8 cellular contexts compared by ENCODE assay signal in genomic region chr22:20156611-20157415, GRCh38. TPM values are rescaled to one million over a fixed set of nuclear protein-coding genes. Genes with fewer than 3 reads are reported as not detected.
DNase-seq lines count a peak whose midpoint lies in the region; ATAC-seq and TF ChIP-seq lines count a peak whose summit lies in the region.

No MANE protein-coding gene starts in this region.

- 28% methylated on average over 9 of the region's 16 CpGs for WGBS in esophagus muscularis mucosa

- peak; percentile 82 to 95 (median 90) for ATAC-seq in natural killer cell
- no peak for ATAC-seq in HG03469 (IDR thresholded peaks at IDR 0.05; ENCODE audit: unreplicated experiment)

- no peak overlapping the region for H3K27ac ChIP-seq in OCI-LY3 (ENCODE audit: low read length)
- no peak overlapping the region for H3K27ac ChIP-seq in esophagus muscularis mucosa (replicated peaks in 1 of 4)

- H3K27ac Mint-ChIP-seq in CD14-positive monocyte (no peak overlapping the region), natural killer cell (no peak overlapping the region)

- H2AFZ ChIP-seq in OCI-LY3 (ENCODE audit: low read depth, low read length) = no peak overlapping the region

- H4K20me1 ChIP-seq in OCI-LY3 (ENCODE audit: insufficient read depth, low read length) = no peaks in the 10 kb centered on the region

- intact Hi-C loops in CD14-positive monocyte (cut with micrococcal nuclease) = loop anchor here (2.0 to 5.0 kb wide), 2 partner anchors 110 to 128 kb away; partner anchors contain the start of gene RTN4R (in 2 of the 2)
- intact Hi-C loops in esophagus muscularis mucosa (cut with DNase I) = loop anchor here (1.0 to 5.0 kb wide), 2 partner anchors 110 to 128 kb away; partner anchors contain the start of gene RTN4R
- intact Hi-C loops in natural killer cell (cut with micrococcal nuclease) = loop anchor here (1.0 to 5.0 kb wide), 3 partner anchors 111 to 300 kb away; partner anchors contain the start of gene RTN4R

- H3K36me3 Mint-ChIP-seq in CD14-positive monocyte (no peaks in the 10 kb centered on the region), natural killer cell (no peaks in the 10 kb centered on the region)

- H3K36me3 ChIP-seq in OCI-LY3 (replicated peaks; ENCODE audit: low read depth, low read length) (no peaks in the 10 kb centered on the region), esophagus muscularis mucosa (no peaks in the 10 kb centered on the region)

- no peak for DNase-seq in CD14-positive monocyte (ENCODE audit: low spot score)
- peak; percentile 39 for DNase-seq in HFF-Myc (ENCODE audit: extremely low read depth, low read depth)
- peak; percentile 83 for DNase-seq in activated T-cell treated with anti-CD3 and anti-CD28 coated beads for 48 hours (ENCODE audit: low read depth)
- DNase-seq in esophagus muscularis mucosa (ENCODE audit: extremely low spot score) = peak; percentile 97
- DNase-seq in natural killer cell = peak; percentile 89
- DNase-seq in stimulated activated CD8-positive, alpha-beta memory T cell treated with anti-CD3 and anti-CD28 coated beads, Interleukin-7, amount 100 ng/mL, for 48 hours (ENCODE audit: extremely low read depth in 1 of 2, low read depth in 1 of 2) = peak; percentile 59 to 74

- peaks cover 7 to 29% (median 10%) of the 10 kb centered on the region in 3 donors for H3K27me3 Mint-ChIP-seq in CD14-positive monocyte (ENCODE audit: low read depth in 3 of 3)
- H3K27me3 Mint-ChIP-seq in natural killer cell (ENCODE audit: low read depth in 2 of 2) = peaks cover 0 to 4% of the 10 kb centered on the region in 2 donors

- no peaks in the 10 kb centered on the region for H3K4me1 ChIP-seq in OCI-LY3 (ENCODE audit: low read length)
- H3K4me1 ChIP-seq in esophagus muscularis mucosa = peaks cover 3 to 12% (median 8%) of the 10 kb centered on the region in 4 donors

- no peak for TF ChIP-seq POLR2A in esophagus muscularis mucosa (IDR thresholded peaks at IDR 0.05; ENCODE audit: low read depth)

- peaks cover 21% of the 10 kb centered on the region for H3K27me3 ChIP-seq in OCI-LY3 (ENCODE audit: low read depth, low read length)
- H3K27me3 ChIP-seq in esophagus muscularis mucosa = peaks cover 0 to 53% (median 4%) of the 10 kb centered on the region in 4 donors

- peaks cover 10% of the 10 kb centered on the region for H3K4me1 Mint-ChIP-seq in CD14-positive monocyte
- peaks cover 0 to 4% of the 10 kb centered on the region in 2 donors for H3K4me1 Mint-ChIP-seq in natural killer cell

- no peak for TF ChIP-seq EP300 in esophagus muscularis mucosa (IDR thresholded peaks at IDR 0.05)

- TF ChIP-seq CTCF in CD14-positive monocyte (IDR thresholded peaks at IDR 0.05) (peak; percentile 98), HFF-Myc (IDR thresholded peaks at IDR 0.05; ENCODE audit: low read depth, low read length, missing control alignments) (peak; percentile 98), OCI-LY3 (IDR thresholded peaks at IDR 0.05; ENCODE audit: low read depth, low read length) (peak; percentile 97), esophagus muscularis mucosa (IDR thresholded peaks at IDR 0.05) (peak; percentile 98 to 100 (median 100)), natural killer cell (IDR thresholded peaks at IDR 0.05) (peak; percentile 95)

- H3K4me3 Mint-ChIP-seq in CD14-positive monocyte (no peak overlapping the region), natural killer cell (no peak overlapping the region)

- H3K9me3 ChIP-seq in OCI-LY3 (ENCODE audit: insufficient read depth, low read length) = no peaks in the 10 kb centered on the region
- H3K9me3 ChIP-seq in esophagus muscularis mucosa = no peaks in the 10 kb centered on the region

- peak overlapping the region; percentile 33; the same call in 1 of the 2 replicates for H3K4me2 ChIP-seq in OCI-LY3 (ENCODE audit: low read length)

- peaks cover 0 to 1% (median 0%) of the 10 kb centered on the region in 7 donors for H3K9me3 Mint-ChIP-seq in CD14-positive monocyte
- H3K9me3 Mint-ChIP-seq in natural killer cell = no peaks in the 10 kb centered on the region

- no peak overlapping the region for H3K9ac ChIP-seq in OCI-LY3 (ENCODE audit: low read length)

- no peaks in the 10 kb centered on the region for H3K79me2 ChIP-seq in OCI-LY3 (ENCODE audit: low read length)

- H3K4me3 ChIP-seq in HFF-Myc (replicated peaks; ENCODE audit: low read depth, low read length) = no peak overlapping the region
- H3K4me3 ChIP-seq in OCI-LY3 (ENCODE audit: low read length) = no peak overlapping the region
- H3K4me3 ChIP-seq in esophagus muscularis mucosa = no peak overlapping the region

RNA-seq across cellular contexts. Expression of gene CCDC188, which starts 6.0 kb away (rescaled TPM):
- not detected for polyA plus RNA-seq in CD14-positive monocyte
- total RNA-seq in esophagus muscularis mucosa = 1 to 10 TPM in 1 of 4 donors, under 1 TPM in 3; 0.17 to 1.4 (median 0.64) TPM
- total RNA-seq in natural killer cell = under 1 TPM in 1 of 3 donors, not detected in 2; 0.64 TPM

RNA-seq across cellular contexts. Expression of gene ZDHHC8, which starts 25.2 kb away (rescaled TPM):
- 1 to 10 TPM in 1 of 2 donors, under 1 TPM in 1; 0.73 to 1.1 TPM for polyA plus RNA-seq in CD14-positive monocyte
- total RNA-seq in esophagus muscularis mucosa (10 to 100 TPM; 11.8 to 33.2 (median 23.8) TPM), natural killer cell (10 to 100 TPM; 64.0 to 75.6 (median 65.3) TPM)

RNA-seq across cellular contexts. Expression of gene TRMT2A, which starts 39.8 kb away (rescaled TPM):
- 10 to 100 TPM; 20.1 to 23.5 TPM for polyA plus RNA-seq in CD14-positive monocyte
- total RNA-seq in esophagus muscularis mucosa (10 to 100 TPM; 34.0 to 36.7 (median 35.0) TPM), natural killer cell (100 to 1,000 TPM in 1 of 3 donors, 10 to 100 TPM in 2; 86.4 to 104 (median 86.5) TPM)

RNA-seq across cellular contexts. Expression of gene RANBP1, which starts 40.9 kb away (rescaled TPM):
- 10 to 100 TPM; 45.0 to 47.4 TPM for polyA plus RNA-seq in CD14-positive monocyte
- total RNA-seq in esophagus muscularis mucosa (100 to 1,000 TPM; 116 to 180 (median 140) TPM), natural killer cell (10 to 100 TPM; 54.0 to 61.0 (median 56.3) TPM)
